ENCODE assay signal across 8 cellular contexts in the genomic region with DNA sequence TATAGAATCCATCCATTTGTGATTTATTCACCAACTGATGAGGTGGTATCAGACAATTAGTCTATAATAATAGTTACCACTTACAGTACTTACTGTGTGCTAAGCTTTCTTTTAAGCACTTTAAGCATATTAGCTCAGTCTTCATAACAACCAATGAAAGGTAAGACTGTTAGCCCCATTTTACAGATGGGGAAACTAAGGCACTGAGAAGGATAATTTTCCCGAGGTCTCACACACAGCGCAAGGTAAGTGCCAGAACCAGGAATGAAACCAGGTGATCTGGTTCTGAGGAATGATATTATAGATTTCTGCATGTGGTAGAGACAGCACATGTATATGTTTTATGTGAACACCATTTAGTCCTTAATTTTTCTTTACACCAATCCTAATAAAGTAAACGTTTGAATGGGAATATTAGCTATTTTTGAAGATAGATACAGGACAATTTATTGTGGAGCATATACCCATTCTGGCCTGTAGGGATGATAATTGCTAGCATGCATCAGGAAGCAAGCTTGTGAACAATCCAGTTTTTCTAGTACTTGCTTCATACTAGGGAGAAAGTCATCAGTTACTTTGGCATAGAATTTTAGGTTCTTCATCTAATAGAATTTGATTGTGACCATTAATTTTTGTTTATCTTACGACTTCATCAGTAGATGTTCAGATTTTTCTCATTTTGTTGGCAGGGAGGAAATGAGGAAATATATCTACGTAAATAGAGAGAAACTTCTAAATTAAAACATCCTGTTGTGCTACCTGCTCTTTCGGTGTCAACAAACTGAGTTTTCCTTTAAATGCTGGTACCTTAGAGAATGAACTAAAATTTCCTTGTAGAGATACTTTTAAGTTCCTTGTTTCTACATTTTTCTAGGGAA. TPM values are rescaled to one million over a fixed set of nuclear protein-coding genes. Genes with fewer than 3 reads are reported as not detected.
DNase-seq lines count a peak whose midpoint lies in the region; ATAC-seq, FAIRE-seq and TF ChIP-seq lines count a peak whose summit lies in the region.

No MANE protein-coding gene starts in this region.

- no peak overlapping the region for H3K27ac Mint-ChIP-seq in activated T-helper 2 cell treated with anti-CD3 and anti-CD28 coated beads, Interferon-gamma antibody, Interleukin-2, Interleukin-4, amounts not matched to agents 10 μg/mL and 5 μg/mL and 100 μg/mL, durations not matched to agents 14 hours and 24 hours and 36 hours

- H3K27me3 Mint-ChIP-seq in activated T-helper 2 cell treated with anti-CD3 and anti-CD28 coated beads, Interferon-gamma antibody, Interleukin-2, Interleukin-4, amounts not matched to agents 10 μg/mL and 5 μg/mL and 100 μg/mL, durations not matched to agents 14 hours and 24 hours and 36 hours (ENCODE audit: low read depth): no peaks in the 10 kb centered on the region

- DNase-seq in GM18507 (ENCODE audit: extremely low spot score, insufficient read length, low read depth) (no peak), kidney (no peak), NCI-H2081 treated with DMSO at 0.1 percent for 48 hours (lab: John Stamatoyannopoulos, UW) (no peak), NCI-H2171 (lab: John Stamatoyannopoulos, UW) (no peak)
- DNase-seq in activated T-helper 2 cell treated with anti-CD3 and anti-CD28 coated beads, Interferon-gamma antibody, Interleukin-2, Interleukin-4, amounts not matched to agents 10 μg/mL and 5 μg/mL and 100 μg/mL, durations not matched to agents 14 hours and 24 hours and 36 hours (ENCODE audit: low spot score): no peak

- ATAC-seq in HG02678 (IDR thresholded peaks at IDR 0.05; ENCODE audit: unreplicated experiment) (no peak), HG02763 (IDR thresholded peaks at IDR 0.05; ENCODE audit: unreplicated experiment) (no peak)

- peaks cover 34% of the 10 kb centered on the region for H3K36me3 ChIP-seq in ACC112 (ENCODE audit: insufficient read depth, low read length)
- H3K36me3 ChIP-seq in kidney (ENCODE audit: control insufficient read depth in 1 of 2, insufficient read depth in 2 of 2, low read length in 2 of 2): no peaks in the 10 kb centered on the region

- H3K4me3 ChIP-seq in ACC112 (ENCODE audit: low read depth, low read length) (peak overlapping the region; percentile 94), kidney (ENCODE audit: low read length in 2 of 2) (no peak overlapping the region)

- intact Hi-C loops in activated T-helper 2 cell treated with anti-CD3 and anti-CD28 coated beads, Interferon-gamma antibody, Interleukin-2, Interleukin-4, amounts not matched to agents 10 μg/mL and 5 μg/mL and 100 μg/mL, durations not matched to agents 14 hours and 24 hours and 36 hours (cut with micrococcal nuclease): loop anchor here (2.0 to 5.0 kb wide), 2 partner anchors 78 to 246 kb away; a partner anchor contains a TSS
- intact Hi-C loops in kidney (cut with DNase I): no loop called here

- no peak overlapping the region for H3K27ac ChIP-seq in ACC112 (ENCODE audit: low read depth, low read length)
- peak overlapping the region in 1 of 2 donors; percentile 51 for H3K27ac ChIP-seq in kidney (ENCODE audit: low read depth in 2 of 2, low read length in 2 of 2)

- no peaks in the 10 kb centered on the region for H3K9me3 ChIP-seq in kidney (ENCODE audit: control insufficient read depth in 1 of 2, low read length in 2 of 2)

- no peak overlapping the region for H3K9ac ChIP-seq in kidney (ENCODE audit: low read length in 2 of 2)

- FAIRE-seq in GM18507 (lab: Jason Lieb, UNC) (peak; percentile 21), kidney (lab: Jason Lieb, UNC) (no peak)

- H3K4me3 Mint-ChIP-seq in activated T-helper 2 cell treated with anti-CD3 and anti-CD28 coated beads, Interferon-gamma antibody, Interleukin-2, Interleukin-4, amounts not matched to agents 10 μg/mL and 5 μg/mL and 100 μg/mL, durations not matched to agents 14 hours and 24 hours and 36 hours (ENCODE audit: low read depth): peak overlapping the region; percentile 62

- H3K36me3 Mint-ChIP-seq in activated T-helper 2 cell treated with anti-CD3 and anti-CD28 coated beads, Interferon-gamma antibody, Interleukin-2, Interleukin-4, amounts not matched to agents 10 μg/mL and 5 μg/mL and 100 μg/mL, durations not matched to agents 14 hours and 24 hours and 36 hours (ENCODE audit: low read depth): peaks cover 55% of the 10 kb centered on the region

- H3K27me3 ChIP-seq in ACC112 (ENCODE audit: insufficient read depth, low read length): no peaks in the 10 kb centered on the region

- H3K9me3 Mint-ChIP-seq in activated T-helper 2 cell treated with anti-CD3 and anti-CD28 coated beads, Interferon-gamma antibody, Interleukin-2, Interleukin-4, amounts not matched to agents 10 μg/mL and 5 μg/mL and 100 μg/mL, durations not matched to agents 14 hours and 24 hours and 36 hours: no peaks in the 10 kb centered on the region

- no peak overlapping the region for H2AFZ ChIP-seq in ACC112 (ENCODE audit: low read length, unreplicated experiment)

- peaks cover 67% of the 10 kb centered on the region for H3K4me1 Mint-ChIP-seq in activated T-helper 2 cell treated with anti-CD3 and anti-CD28 coated beads, Interferon-gamma antibody, Interleukin-2, Interleukin-4, amounts not matched to agents 10 μg/mL and 5 μg/mL and 100 μg/mL, durations not matched to agents 14 hours and 24 hours and 36 hours (ENCODE audit: low read depth)

- peak; percentile 6 for TF ChIP-seq CTCF in kidney (IDR thresholded peaks at IDR 0.05; ENCODE audit: borderline replicate concordance, extremely low read depth, insufficient read depth)

- H3K4me1 ChIP-seq in ACC112 (ENCODE audit: control insufficient read depth, insufficient read depth, low read length, unreplicated experiment) (peaks cover 35% of the 10 kb centered on the region), kidney (ENCODE audit: control insufficient read depth in 1 of 2, insufficient read depth in 1 of 2, low read depth in 1 of 2, low read length in 2 of 2) (peaks cover 10 to 18% of the 10 kb centered on the region in 2 donors)

- peaks cover 77% of the 10 kb centered on the region for H3K79me2 ChIP-seq in ACC112 (ENCODE audit: control insufficient read depth, insufficient read depth, low read length, unreplicated experiment)

RNA-seq across cellular contexts. Expression of a gene that starts 3.0 kb away (rescaled TPM):
- total RNA-seq in activated T-helper 2 cell treated with anti-CD3 and anti-CD28 coated beads, Interferon-gamma antibody, Interleukin-2, Interleukin-4, amounts not matched to agents 10 μg/mL and 5 μg/mL and 100 μg/mL, durations not matched to agents 14 hours and 24 hours and 36 hours: 221 and 225 TPM in 2 replicates
- total RNA-seq in kidney: 216 TPM
- 156 TPM for polyA plus RNA-seq in kidney (ENCODE audit: insufficient read depth, low read depth, low replicate concordance)

RNA-seq across cellular contexts. Expression of a gene that starts 21.4 kb away (rescaled TPM):
- 83.6 and 94.1 TPM in 2 replicates for total RNA-seq in activated T-helper 2 cell treated with anti-CD3 and anti-CD28 coated beads, Interferon-gamma antibody, Interleukin-2, Interleukin-4, amounts not matched to agents 10 μg/mL and 5 μg/mL and 100 μg/mL, durations not matched to agents 14 hours and 24 hours and 36 hours
- total RNA-seq in kidney: 48.6 TPM
- polyA plus RNA-seq in kidney (ENCODE audit: insufficient read depth, low read depth, low replicate concordance): 24.4 TPM
